ENCODE assay signal across 8 cellular contexts in genomic region chr1:173867753-173868265, GRCh38. TPM values are rescaled to one million over a fixed set of nuclear protein-coding genes. Genes with fewer than 3 reads are reported as not detected.
DNase-seq lines count a peak whose midpoint lies in the region; ATAC-seq and TF ChIP-seq lines count a peak whose summit lies in the region.

TSS of gene GAS5 (minus strand) at chr1:173867989.

- WGBS in tibial nerve, 2 donors, result 2% methylated on average over 28 to 29 of the region's 30 CpGs

- peak within 1 kb of the TSS; percentile 99 for H3K4me3 ChIP-seq in SU-DHL-6 (ENCODE audit: insufficient read depth, low read length, poor library complexity, severe bottlenecking)
- peak within 1 kb of the TSS; percentile 100 for H3K4me3 ChIP-seq in adipocyte (ENCODE audit: low read length)
- peak within 1 kb of the TSS; percentile 85 for H3K4me3 ChIP-seq in parathyroid adenoma (ENCODE audit: low read depth, low read length)
- peak within 1 kb of the TSS; percentile 66 to 98 (median 82) for H3K4me3 ChIP-seq in tibial nerve

- peak; percentile 98 to 99 for TF ChIP-seq POLR2A in tibial nerve (IDR thresholded peaks at IDR 0.05)

- H3K9me3 ChIP-seq in SU-DHL-6 (ENCODE audit: insufficient read depth, low read length) (no peaks in the 10 kb centered on the region), adipocyte (ENCODE audit: control insufficient read depth, low read length) (no peaks in the 10 kb centered on the region), parathyroid adenoma (ENCODE audit: control insufficient read depth, low read length) (no peaks in the 10 kb centered on the region), tibial nerve (no peaks in the 10 kb centered on the region)

- peaks cover 10% of the 10 kb centered on the region; the same call in 1 of the 2 replicates for H4K20me1 ChIP-seq in SU-DHL-6 (ENCODE audit: low read depth, low read length)

- intact Hi-C loops in Right ventricle myocardium superior (cut with DNase I), result loop anchor here (5.0 to 10.0 kb wide), 2 partner anchors 97 to 391 kb away; partner anchors contain the start of gene PRDX6

- DNase-seq in GM10266 (ENCODE audit: extremely low spot score) (peak; percentile 93), NCI-H128 (lab: John Stamatoyannopoulos, UW; ENCODE audit: unreplicated experiment) (peak; percentile 99), adipocyte (ENCODE audit: low read depth) (peak; percentile 100), Right ventricle myocardium superior (peak; percentile 99), tibial nerve (ENCODE audit: low spot score in 2 of 2) (peak; percentile 99 to 100)

- H3K9ac ChIP-seq in SU-DHL-6 (ENCODE audit: low read length) (peak within 1 kb of the TSS; percentile 88), adipocyte (ENCODE audit: low read length) (peak within 1 kb of the TSS; percentile 95), parathyroid adenoma (no peak within 1 kb of the TSS)

- H2AFZ ChIP-seq in SU-DHL-6 (ENCODE audit: low read depth, low read length, severe bottlenecking) (peak within 1 kb of the TSS; percentile 87), parathyroid adenoma (peak within 1 kb of the TSS; percentile 74)

- H3K4me1 ChIP-seq in adipocyte (ENCODE audit: control insufficient read depth, insufficient read depth, low read length) (peaks cover 49% of the 10 kb centered on the region), parathyroid adenoma (peaks cover 13% of the 10 kb centered on the region), tibial nerve (peaks cover 0 to 52% (median 23%) of the 10 kb centered on the region in 4 donors)

- ATAC-seq in HG02623 (IDR thresholded peaks at IDR 0.05; ENCODE audit: unreplicated experiment), result peak; percentile 76
- peak; percentile 95 for ATAC-seq in Right ventricle myocardium superior (ENCODE audit: poor library complexity)

- H3K27ac ChIP-seq in SU-DHL-6 (ENCODE audit: low read depth, low read length), result peak within 1 kb of the TSS; percentile 91
- peak within 1 kb of the TSS; percentile 91 for H3K27ac ChIP-seq in parathyroid adenoma
- peak within 1 kb of the TSS; percentile 94 to 96 (median 95) for H3K27ac ChIP-seq in tibial nerve

- H3K79me2 ChIP-seq in SU-DHL-6 (ENCODE audit: insufficient read depth, low read length) (peaks cover 16% of the 10 kb centered on the region), parathyroid adenoma (no peaks in the 10 kb centered on the region)

- H3K4me2 ChIP-seq in SU-DHL-6 (ENCODE audit: low read depth, low read length, poor library complexity, severe bottlenecking), result peak within 1 kb of the TSS; percentile 93
- peak within 1 kb of the TSS; percentile 89 for H3K4me2 ChIP-seq in parathyroid adenoma (ENCODE audit: low read length)

- TF ChIP-seq CTCF in GM10266 (IDR thresholded peaks at IDR 0.05; ENCODE audit: control insufficient read depth, insufficient read depth, low read depth, missing control alignments) (no peak), SU-DHL-6 (IDR thresholded peaks at IDR 0.05; ENCODE audit: insufficient read depth, low read length, poor library complexity, severe bottlenecking) (no peak), parathyroid adenoma (IDR thresholded peaks at IDR 0.05) (no peak), tibial nerve (IDR thresholded peaks at IDR 0.05) (peak in 1 of 5 experiments; percentile 34)

- H3K36me3 ChIP-seq in SU-DHL-6 (ENCODE audit: low read length) (peaks cover 46% of the 10 kb centered on the region), adipocyte (ENCODE audit: control insufficient read depth, insufficient read depth, low read length, severe bottlenecking) (peaks cover 54% of the 10 kb centered on the region), parathyroid adenoma (ENCODE audit: control insufficient read depth, insufficient read depth, low read length) (no peaks in the 10 kb centered on the region), tibial nerve (peaks cover 0 to 64% (median 17%) of the 10 kb centered on the region in 3 donors)

- no peaks in the 10 kb centered on the region for H3K9me2 ChIP-seq in SU-DHL-6 (replicated peaks; ENCODE audit: insufficient read depth, low read length)

- TF ChIP-seq EP300 in tibial nerve (IDR thresholded peaks at IDR 0.05), result peak; percentile 61 to 99

- H3F3A ChIP-seq in SU-DHL-6 (ENCODE audit: insufficient read depth), result peaks cover 68% of the 10 kb centered on the region

- no peaks in the 10 kb centered on the region for H3K27me3 ChIP-seq in SU-DHL-6 (ENCODE audit: low read length)
- H3K27me3 ChIP-seq in adipocyte (replicated peaks; ENCODE audit: control insufficient read depth, insufficient read depth, low read length), result no peaks in the 10 kb centered on the region
- H3K27me3 ChIP-seq in parathyroid adenoma (ENCODE audit: control insufficient read depth, insufficient read depth, low read length), result no peaks in the 10 kb centered on the region
- H3K27me3 ChIP-seq in tibial nerve, result no peaks in the 10 kb centered on the region

RNA-seq across cellular contexts. Expression of gene GAS5, which starts in this region (rescaled TPM):
- total RNA-seq in Right ventricle myocardium superior, result 50.2 TPM
- 100 to 1,000 TPM; 348 to 615 (median 564) TPM for total RNA-seq in tibial nerve

Comparison
In these comparisons a context has a peak if more than half of its experiments do, and no peak if none do; other contexts are left out.
1. Peak in every context shown above with its lines: DNase-seq, ATAC-seq, H3K4me3 ChIP-seq and H3K27ac ChIP-seq.